Comparison of ENCODE assay signal across 26 cellular contexts in the genomic region with DNA sequence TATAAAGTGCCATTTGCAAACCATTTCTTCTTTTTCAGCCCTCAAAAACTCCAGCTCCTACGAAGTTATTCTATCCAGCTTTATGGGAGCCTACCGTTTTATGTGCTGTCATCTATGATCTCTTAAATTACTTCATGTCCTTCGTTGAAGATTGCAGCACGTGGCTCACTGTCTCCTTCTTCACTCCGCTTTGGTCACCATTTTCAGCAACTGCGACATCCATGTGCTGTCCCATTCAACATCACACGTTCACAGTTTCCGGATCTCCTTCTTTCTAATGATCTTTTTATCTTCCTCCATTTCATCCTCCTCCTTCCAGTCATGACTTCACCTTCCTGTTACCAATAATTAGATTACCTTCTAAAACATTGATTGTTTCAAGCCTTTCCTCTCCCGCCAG.
"Had no signal": no experiment of that assay in that cellular context is flagged by ENCODE, and none has a peak within 500 bp of the region (broad histone marks: within the 10 kb centered on the region; RNA-seq: fewer than 3 reads in every experiment).

No MANE protein-coding gene starts in this region.

- H3K36me3 ChIP-seq: ascending aorta, brain microvascular endothelial cell had no signal

- H3K4me3 ChIP-seq: ascending aorta, coronary artery, dorsolateral prefrontal cortex had no signal

- H3K4me1 ChIP-seq: ascending aorta had no signal

- ATAC-seq: activated naive CD4-positive, alpha-beta T cell treated with anti-CD3 and anti-CD28 coated beads, Interleukin-2, amount 50 U/mL, for 72 hours; activated T-cell treated with anti-CD3 and anti-CD28 coated beads, Interleukin-2, amount 50 U/mL, for 72 hours; esophagus mucosa; T-helper 17 cell had no signal

- H3K27ac ChIP-seq: ascending aorta, brain microvascular endothelial cell, coronary artery, dorsolateral prefrontal cortex had no signal

- H3K9me3 ChIP-seq: ascending aorta had no signal

- H3K27me3 ChIP-seq: ascending aorta, brain microvascular endothelial cell, dorsolateral prefrontal cortex had no signal

- DNase-seq: activated CD4-positive, alpha-beta memory T cell treated with anti-CD3 and anti-CD28 coated beads, Interleukin-2, amount 10 ng/mL, durations not matched to agents 7 days and 5 days; activated CD4-positive, alpha-beta T cell treated with anti-CD3 and anti-CD28 coated beads for 4 hours; activated CD4-positive, alpha-beta T cell treated with anti-CD3 and anti-CD28 coated beads, Interleukin-2, amount 10 ng/mL, durations not matched to agents 7 days and 5 days; activated CD4-positive, alpha-beta T cell treated with anti-CD3 and anti-CD28 coated beads, Interleukin-2, amount 50 U/mL, for 4 hours; activated CD4-positive, CD25-positive, alpha-beta regulatory T cell; activated CD4-positive, CD25-positive, alpha-beta regulatory T cell treated with anti-CD3 and anti-CD28 coated beads, Interleukin-2, amount 50 U/mL, for 72 hours; activated CD8-positive, alpha-beta memory T cell treated with anti-CD3 and anti-CD28 coated beads, Interleukin-2, amount 50 U/mL, for 48 hours; activated gamma-delta T cell; activated naive CD4-positive, alpha-beta T cell; activated naive CD4-positive, alpha-beta T cell treated with anti-CD3 and anti-CD28 coated beads, Interleukin-2, amount 10 ng/mL, durations not matched to agents 7 days and 5 days; activated naive CD8-positive, alpha-beta T cell treated with anti-CD3 and anti-CD28 coated beads, Interleukin-2, amount 10 ng/mL, durations not matched to agents 7 days and 5 days; activated T-cell treated with anti-CD3 and anti-CD28 coated beads for 4 hours; activated T-cell treated with anti-CD3 and anti-CD28 coated beads, Interleukin-2, amount 50 U/mL, for 24 hours; activated T-cell treated with anti-CD3 and anti-CD28 coated beads, Interleukin-2, amount 50 U/mL, for 72 hours; brain microvascular endothelial cell; dorsolateral prefrontal cortex; effector memory CD4-positive, alpha-beta T cell; endodermal cell; foreskin fibroblast; head of caudate nucleus; T-helper 17 cell; T1000 had no signal
